8 cellular contexts compared by ENCODE assay signal in genomic region chr11:57277845-57278720, GRCh38. TPM values are rescaled to one million over a fixed set of nuclear protein-coding genes. Genes with fewer than 3 reads are reported as not detected.
DNase-seq lines count a peak whose midpoint lies in the region; ATAC-seq and TF ChIP-seq lines count a peak whose summit lies in the region.

No MANE protein-coding gene starts in this region.

- ATAC-seq in natural killer cell, result peak in 1 of 3 donors; percentile 55
- no peak for ATAC-seq in natural killer cell treated with Interleukin-12 subunit alpha and Interleukin-12 subunit beta and Interleukin-15 and Interleukin-18, amount 100 ng/mL, for 72 hours
- ATAC-seq in HG02759 (IDR thresholded peaks at IDR 0.05; ENCODE audit: unreplicated experiment), result peak; percentile 94
- peak; percentile 94 for ATAC-seq in WTC11

- no peaks in the 10 kb centered on the region for H3K9me3 Mint-ChIP-seq in natural killer cell
- H3K9me3 Mint-ChIP-seq in natural killer cell treated with Interleukin-12 subunit alpha and Interleukin-12 subunit beta and Interleukin-15 and Interleukin-18, amount 100 ng/mL, for 72 hours, result peaks cover 3% of the 10 kb centered on the region
- peaks cover 46% of the 10 kb centered on the region for H3K9me3 Mint-ChIP-seq in WTC11

- H3K4me1 Mint-ChIP-seq in natural killer cell (peaks cover 5% of the 10 kb centered on the region in 2 donors), WTC11 (peaks cover 24% of the 10 kb centered on the region)
- H3K4me1 Mint-ChIP-seq in natural killer cell treated with Interleukin-12 subunit alpha and Interleukin-12 subunit beta and Interleukin-15 and Interleukin-18, amount 100 ng/mL, for 72 hours (ENCODE audit: low read depth in 2 of 2), result peaks cover 4 to 5% of the 10 kb centered on the region in 2 donors

- H3K27ac Mint-ChIP-seq in natural killer cell (no peak overlapping the region), WTC11 (peak overlapping the region; percentile 67)
- no peak overlapping the region for H3K27ac Mint-ChIP-seq in natural killer cell treated with Interleukin-12 subunit alpha and Interleukin-12 subunit beta and Interleukin-15 and Interleukin-18, amount 100 ng/mL, for 72 hours

- H3K4me3 ChIP-seq in mucosa of rectum (ENCODE audit: low read length in 2 of 2) (peak overlapping the region; percentile 5 to 53), suprapubic skin (peak overlapping the region; percentile 15)

- H3K27me3 Mint-ChIP-seq in natural killer cell (ENCODE audit: low read depth in 2 of 2), result peaks cover 12 to 20% of the 10 kb centered on the region in 2 donors
- H3K27me3 Mint-ChIP-seq in natural killer cell treated with Interleukin-12 subunit alpha and Interleukin-12 subunit beta and Interleukin-15 and Interleukin-18, amount 100 ng/mL, for 72 hours, result peaks cover 30 to 46% of the 10 kb centered on the region in 2 donors
- peaks cover 18% of the 10 kb centered on the region for H3K27me3 Mint-ChIP-seq in WTC11 (ENCODE audit: low read depth)

- TF ChIP-seq POLR2A in erythroblast (IDR thresholded peaks at IDR 0.05; ENCODE audit: low read length) (no peak), suprapubic skin (IDR thresholded peaks at IDR 0.05) (no peak)

- CTCF ChIA-PET in WTC11 (lab: Charles Lee), result interaction anchor here (1.0 to 3.8 kb wide), 9 partner anchors 8 to 147 kb away, joined by 3 to 42 read pairs (median 4); no protein-coding TSS in a partner anchor

- H3K27ac ChIP-seq in mucosa of rectum (ENCODE audit: low read depth in 2 of 2, low read length in 2 of 2) (peak overlapping the region; percentile 15 to 52), suprapubic skin (peak overlapping the region; percentile 67)

- H3K36me3 Mint-ChIP-seq in natural killer cell, result no peaks in the 10 kb centered on the region
- no peaks in the 10 kb centered on the region for H3K36me3 Mint-ChIP-seq in natural killer cell treated with Interleukin-12 subunit alpha and Interleukin-12 subunit beta and Interleukin-15 and Interleukin-18, amount 100 ng/mL, for 72 hours
- H3K36me3 Mint-ChIP-seq in WTC11, result peaks cover 33% of the 10 kb centered on the region

- peaks cover 0 to 4% of the 10 kb centered on the region in 2 donors for H3K9me3 ChIP-seq in mucosa of rectum (ENCODE audit: control insufficient read depth in 2 of 2, low read length in 2 of 2)
- no peaks in the 10 kb centered on the region for H3K9me3 ChIP-seq in suprapubic skin

- no peak overlapping the region for H3K4me3 Mint-ChIP-seq in natural killer cell
- H3K4me3 Mint-ChIP-seq in natural killer cell treated with Interleukin-12 subunit alpha and Interleukin-12 subunit beta and Interleukin-15 and Interleukin-18, amount 100 ng/mL, for 72 hours, result no peak overlapping the region
- peak overlapping the region; percentile 50 for H3K4me3 Mint-ChIP-seq in WTC11

- DNase-seq in natural killer cell (no peak), NCI-H2029 (lab: John Stamatoyannopoulos, UW) (peak; percentile 35), WTC11 (ENCODE audit: low spot score) (peak; percentile 83), erythroblast (lab: John Stamatoyannopoulos, UW) (peak; percentile 45 to 64), suprapubic skin (ENCODE audit: low spot score in 2 of 2) (peak; percentile 87 to 89)
- DNase-seq in natural killer cell treated with Interleukin-12 subunit alpha and Interleukin-12 subunit beta and Interleukin-15 and Interleukin-18, amount 100 ng/mL, for 72 hours (ENCODE audit: low spot score), result no peak

- TF ChIP-seq EP300 in suprapubic skin (IDR thresholded peaks at IDR 0.05), result no peak

- H3K36me3 ChIP-seq in mucosa of rectum (ENCODE audit: control insufficient read depth in 2 of 2, insufficient read depth in 2 of 2, low read length in 2 of 2) (no peaks in the 10 kb centered on the region), suprapubic skin (no peaks in the 10 kb centered on the region)

- WGBS in suprapubic skin, result 10% methylated on average over 14 of the region's 14 CpGs

- H3K4me1 ChIP-seq in mucosa of rectum (ENCODE audit: control insufficient read depth in 2 of 2, insufficient read depth in 2 of 2, low read length in 2 of 2) (peaks cover 10 to 12% of the 10 kb centered on the region in 2 donors), suprapubic skin (peaks cover 28% of the 10 kb centered on the region)

- TF ChIP-seq CTCF in natural killer cell (IDR thresholded peaks at IDR 0.05) (peak; percentile 46), WTC11 (IDR thresholded peaks at IDR 0.05) (peak; percentile 68), suprapubic skin (IDR thresholded peaks at IDR 0.05) (peak; percentile 59 to 80)

- H3K27me3 ChIP-seq in mucosa of rectum (ENCODE audit: control insufficient read depth in 2 of 2, insufficient read depth in 2 of 2, low read length in 2 of 2) (no peaks in the 10 kb centered on the region), suprapubic skin (no peaks in the 10 kb centered on the region)

- peak overlapping the region in 1 of 2 donors; percentile 1 for H3K9ac ChIP-seq in mucosa of rectum (ENCODE audit: low read depth in 1 of 2, low read length in 2 of 2)

- POLR2A ChIA-PET in WTC11 (lab: Charles Lee), result interaction anchor here (0.7 kb wide), 1 partner anchor 14 kb away, joined by 3 read pairs; no protein-coding TSS in a partner anchor

- intact Hi-C loops in natural killer cell (cut with micrococcal nuclease), result no loop called here

TF ChIP-seq in WTC11, 78 proteins besides CTCF, POLR2A, EP300 and RAD21:
- TF ChIP-seq GABPB1 (CRISPR knock-in tag; IDR thresholded peaks at IDR 0.05) (peak; percentile 68; the same call in 1 of the 2 replicates), USF2 (CRISPR knock-in tag; IDR thresholded peaks at IDR 0.05) (no peak), MAX (CRISPR knock-in tag; IDR thresholded peaks at IDR 0.05) (peak; percentile 85), ZNF121 (CRISPR knock-in tag; IDR thresholded peaks at IDR 0.05) (peak; percentile 82)

RNA-seq across cellular contexts. Expression of gene APLNR, which starts 41.0 kb away (rescaled TPM):
- total RNA-seq in natural killer cell, result under 1 TPM in 1 of 3 donors, not detected in 2; 0.07 TPM
- not detected for total RNA-seq in natural killer cell treated with Interleukin-12 subunit alpha and Interleukin-12 subunit beta and Interleukin-15 and Interleukin-18, amount 100 ng/mL, for 72 hours
- total RNA-seq in WTC11 (2021), result 0.53 to 0.89 TPM (median 0.66 TPM) in 3 replicates
- total RNA-seq in suprapubic skin, result 1 to 10 TPM in 2 of 4 donors, under 1 TPM in 2; 0.42 to 2.2 (median 1.2) TPM

RNA-seq across cellular contexts. Expression of gene TNKS1BP1, which starts 46.7 kb away (rescaled TPM):
- total RNA-seq in natural killer cell, result 1 to 10 TPM; 4.3 to 9.3 (median 7.5) TPM
- total RNA-seq in natural killer cell treated with Interleukin-12 subunit alpha and Interleukin-12 subunit beta and Interleukin-15 and Interleukin-18, amount 100 ng/mL, for 72 hours, result 1 to 10 TPM; 3.0 to 3.2 TPM
- 109 to 127 TPM (median 125 TPM) in 3 replicates for total RNA-seq in WTC11 (2021)
- 100 to 1,000 TPM; 241 to 276 (median 272) TPM for total RNA-seq in suprapubic skin

RNA-seq across cellular contexts. Expression of gene SSRP1, which starts 57.6 kb away (rescaled TPM):
- total RNA-seq in natural killer cell, result 10 to 100 TPM; 45.5 to 50.0 (median 47.1) TPM
- 100 to 1,000 TPM; 143 to 210 TPM for total RNA-seq in natural killer cell treated with Interleukin-12 subunit alpha and Interleukin-12 subunit beta and Interleukin-15 and Interleukin-18, amount 100 ng/mL, for 72 hours
- 218 to 228 TPM (median 223 TPM) in 3 replicates for total RNA-seq in WTC11 (2021)
- total RNA-seq in suprapubic skin, result 10 to 100 TPM; 59.9 to 96.5 (median 67.9) TPM

Comparison
In these comparisons a context has a peak if more than half of its experiments do, and no peak if none do; other contexts are left out.
1. ATAC-seq: peak in HG02759 (single experiment) and WTC11 (single experiment); none in natural killer cell treated with Interleukin-12 subunit alpha and Interleukin-12 subunit beta and Interleukin-15 and Interleukin-18, amount 100 ng/mL, for 72 hours (0 of 2).
2. DNase-seq: peak in NCI-H2029 (single experiment), WTC11 (single experiment), erythroblast (2 of 2) and suprapubic skin (2 of 2); none in natural killer cell (single experiment) and natural killer cell treated with Interleukin-12 subunit alpha and Interleukin-12 subunit beta and Interleukin-15 and Interleukin-18, amount 100 ng/mL, for 72 hours (single experiment).
3. RNA of gene TNKS1BP1, which starts 46.7 kb away (total RNA-seq): 241 to 276 TPM in suprapubic skin and 109 to 127 TPM in WTC11; 4.3 to 9.3 TPM in natural killer cell and 3.0 to 3.2 TPM in natural killer cell treated with Interleukin-12 subunit alpha and Interleukin-12 subunit beta and Interleukin-15 and Interleukin-18, amount 100 ng/mL, for 72 hours; every median in the first group is over 10 times any median in the second.
4. Peak in every context shown above with its lines, with median percentiles within 50 percentile points of each other: CTCF ChIP-seq.